In genomic region chr17:64005734-64006167, GRCh38 we compare ENCODE assay signal across 9 cellular contexts. TPM values are rescaled to one million over a fixed set of nuclear protein-coding genes. Genes with fewer than 3 reads are reported as not detected.
DNase-seq lines count a peak whose midpoint lies in the region; ATAC-seq, FAIRE-seq and TF ChIP-seq lines count a peak whose summit lies in the region.
"Had no signal": no experiment of that assay in that cellular context is flagged by ENCODE, and none has a peak within 500 bp of the region (broad histone marks: within the 10 kb centered on the region; RNA-seq: fewer than 3 reads in every experiment).

No MANE protein-coding gene starts in this region.

- TF ChIP-seq CTCF in pancreas (IDR thresholded peaks at IDR 0.05): no peak

- H3K27me3 ChIP-seq in pancreas: no peaks in the 10 kb centered on the region

- H3K4me3 ChIP-seq in pancreas: no peak overlapping the region

- 51 to 59% methylated on average over 6 of the region's 6 CpGs for WGBS in pancreas, 2 donors

- no peaks in the 10 kb centered on the region for H3K9me3 Mint-ChIP-seq in activated CD8-positive, alpha-beta T cell treated with anti-CD3 and anti-CD28 coated beads, Interleukin-2, amount 10 ng/mL, durations not matched to agents 7 days and 5 days (ENCODE audit: insufficient read depth)

- no peak for ATAC-seq in activated CD8-positive, alpha-beta T cell treated with anti-CD3 and anti-CD28 coated beads, Interleukin-2, amount 10 ng/mL, durations not matched to agents 7 days and 5 days
- ATAC-seq in pancreas (peak; percentile 15 to 70 (median 51)), GM19463 (IDR thresholded peaks at IDR 0.05; ENCODE audit: unreplicated experiment) (no peak), HG02885 (IDR thresholded peaks at IDR 0.05; ENCODE audit: poor library complexity, unreplicated experiment) (no peak)

- peaks cover 28% of the 10 kb centered on the region for H3K4me1 Mint-ChIP-seq in activated CD8-positive, alpha-beta T cell treated with anti-CD3 and anti-CD28 coated beads, Interleukin-2, amount 10 ng/mL, durations not matched to agents 7 days and 5 days (ENCODE audit: low read depth)

- intact Hi-C loops in pancreas (cut with DNase I): no loop called here

- FAIRE-seq in pancreas (lab: Jason Lieb, UNC): no peak

- no peaks in the 10 kb centered on the region for H3K4me1 ChIP-seq in pancreas

- H3K27me3 Mint-ChIP-seq in activated CD8-positive, alpha-beta T cell treated with anti-CD3 and anti-CD28 coated beads, Interleukin-2, amount 10 ng/mL, durations not matched to agents 7 days and 5 days (ENCODE audit: low read depth): no peaks in the 10 kb centered on the region

- H3K27ac ChIP-seq in pancreas: no peak overlapping the region
- H3K27ac ChIP-seq: epithelial cell of prostate had no signal

- H3K27ac Mint-ChIP-seq in activated CD8-positive, alpha-beta T cell treated with anti-CD3 and anti-CD28 coated beads, Interleukin-2, amount 10 ng/mL, durations not matched to agents 7 days and 5 days: peak overlapping the region; percentile 36

- CTCF ChIA-PET in activated CD8-positive, alpha-beta T cell treated with anti-CD3 and anti-CD28 coated beads, Interleukin-2, amount 10 ng/mL, durations not matched to agents 7 days and 5 days (lab: Charles Lee): interaction anchor here (0.9 to 1.3 kb wide), 4 partner anchors 11 to 23 kb away, joined by 3 to 5 read pairs (median 4); no protein-coding TSS in a partner anchor

- DNase-seq in DMS153 treated with DMSO at 0.1 percent for 48 hours (lab: John Stamatoyannopoulos, UW; ENCODE audit: unreplicated experiment): peak; percentile 58
- DNase-seq in NCI-H1105 (lab: John Stamatoyannopoulos, UW): peak; percentile 72
- DNase-seq in activated CD8-positive, alpha-beta T cell treated with anti-CD3 and anti-CD28 coated beads, Interleukin-2, amount 10 ng/mL, durations not matched to agents 7 days and 5 days: no peak
- peak in 2 of 6 donors; percentile 18 to 62 for DNase-seq in pancreas
- no peak for DNase-seq in NOMO-1 treated with DMSO at 0.1 percent for 48 hours (lab: John Stamatoyannopoulos, UW; ENCODE audit: unreplicated experiment)
- DNase-seq in iPS-NIHi7 (ENCODE audit: extremely low spot score): no peak

- H3K36me3 Mint-ChIP-seq in activated CD8-positive, alpha-beta T cell treated with anti-CD3 and anti-CD28 coated beads, Interleukin-2, amount 10 ng/mL, durations not matched to agents 7 days and 5 days (ENCODE audit: low read depth): peaks cover 28% of the 10 kb centered on the region

- H3K36me3 ChIP-seq in pancreas: no peaks in the 10 kb centered on the region

- no peak overlapping the region for H3K4me3 Mint-ChIP-seq in activated CD8-positive, alpha-beta T cell treated with anti-CD3 and anti-CD28 coated beads, Interleukin-2, amount 10 ng/mL, durations not matched to agents 7 days and 5 days

- no peaks in the 10 kb centered on the region for H3K9me3 ChIP-seq in pancreas

- POLR2A ChIA-PET in activated CD8-positive, alpha-beta T cell treated with anti-CD3 and anti-CD28 coated beads, Interleukin-2, amount 10 ng/mL, durations not matched to agents 7 days and 5 days (lab: Charles Lee): interaction anchor here (0.8 to 0.9 kb wide), 2 partner anchors 11 to 14 kb away, joined by 3 to 4 read pairs; no protein-coding TSS in a partner anchor

RNA-seq across cellular contexts. Expression of gene PRR29, which starts 7.6 kb away (rescaled TPM):
- total RNA-seq in activated CD8-positive, alpha-beta T cell treated with anti-CD3 and anti-CD28 coated beads, Interleukin-2, amount 10 ng/mL, durations not matched to agents 7 days and 5 days: 1 to 10 TPM in 1 of 2 experiments, under 1 TPM in 1; 0.97 to 1.3 TPM
- under 1 TPM in 4 of 6 donors, not detected in 2; 0.14 to 0.22 (median 0.20) TPM for total RNA-seq in pancreas
- polyA plus RNA-seq in pancreas: under 1 TPM; 0.35 to 0.46 TPM

RNA-seq across cellular contexts. Expression of gene ICAM2, which starts 14.7 kb away (rescaled TPM):
- 10 to 100 TPM; 48.4 to 51.3 TPM for total RNA-seq in activated CD8-positive, alpha-beta T cell treated with anti-CD3 and anti-CD28 coated beads, Interleukin-2, amount 10 ng/mL, durations not matched to agents 7 days and 5 days
- total RNA-seq in pancreas: 10 to 100 TPM in 1 of 6 donors, 1 to 10 TPM in 5; 4.9 to 12.5 (median 6.6) TPM
- polyA plus RNA-seq in pancreas: 10 to 100 TPM; 14.8 to 19.1 TPM

RNA-seq across cellular contexts. Expression of gene SCN4A, which starts 33.0 kb away (rescaled TPM):
- total RNA-seq in activated CD8-positive, alpha-beta T cell treated with anti-CD3 and anti-CD28 coated beads, Interleukin-2, amount 10 ng/mL, durations not matched to agents 7 days and 5 days: not detected
- total RNA-seq in pancreas: under 1 TPM; 0.04 to 0.41 (median 0.23) TPM
- polyA plus RNA-seq in pancreas: 1 to 10 TPM in 1 of 2 donors, under 1 TPM in 1; 0.23 to 1.7 TPM

Comparison
In these comparisons a context has a peak if more than half of its experiments do, and no peak if none do; other contexts are left out.
1. DNase-seq: peak in DMS153 treated with DMSO at 0.1 percent for 48 hours (single experiment) and NCI-H1105 (single experiment); none in activated CD8-positive, alpha-beta T cell treated with anti-CD3 and anti-CD28 coated beads, Interleukin-2, amount 10 ng/mL, durations not matched to agents 7 days and 5 days (single experiment), NOMO-1 treated with DMSO at 0.1 percent for 48 hours (single experiment) and iPS-NIHi7 (single experiment).
2. ATAC-seq: peak in pancreas (4 of 4); none in activated CD8-positive, alpha-beta T cell treated with anti-CD3 and anti-CD28 coated beads, Interleukin-2, amount 10 ng/mL, durations not matched to agents 7 days and 5 days (single experiment), GM19463 (single experiment) and HG02885 (single experiment).